In genomic region chr6:84282566-84282965, GRCh38 we compare ENCODE assay signal across 19 cellular contexts. TPM values are rescaled to one million over a fixed set of nuclear protein-coding genes. Genes with fewer than 3 reads are reported as not detected.
DNase-seq lines count a peak whose midpoint lies in the region; ATAC-seq, FAIRE-seq and TF ChIP-seq lines count a peak whose summit lies in the region.
"Had no signal": no experiment of that assay in that cellular context is flagged by ENCODE, and none has a peak within 500 bp of the region (broad histone marks: within the 10 kb centered on the region; RNA-seq: fewer than 3 reads in every experiment).

No MANE protein-coding gene starts in this region.

- H3K36me3 ChIP-seq in astrocyte (ENCODE audit: insufficient read depth, low read length) (no peaks in the 10 kb centered on the region), lower lobe of right lung (no peaks in the 10 kb centered on the region)
- H3K36me3 ChIP-seq: BLaER1 treated with 17β-estradiol and CSF1 and Interleukin-3, amounts not matched to agents 10 nM and 100 nM had no signal

- H3K27ac ChIP-seq in astrocyte (ENCODE audit: low read depth, low read length) (no peak overlapping the region), lower lobe of right lung (no peak overlapping the region)
- H3K27ac ChIP-seq: BLaER1 treated with 17β-estradiol and CSF1 and Interleukin-3, amounts not matched to agents 10 nM and 100 nM had no signal

- H3K4me1 ChIP-seq in astrocyte (ENCODE audit: insufficient read depth, low read length) = peaks cover 4% of the 10 kb centered on the region
- H3K4me1 ChIP-seq in lower lobe of right lung = peaks cover 3% of the 10 kb centered on the region

- no peaks in the 10 kb centered on the region for H4K20me1 ChIP-seq in astrocyte (ENCODE audit: insufficient read depth, low read length)
- H4K20me1 ChIP-seq: BLaER1 treated with 17β-estradiol and CSF1 and Interleukin-3, amounts not matched to agents 10 nM and 100 nM had no signal

- H3K27me3 ChIP-seq in astrocyte (ENCODE audit: insufficient read depth, low read length) (no peaks in the 10 kb centered on the region), lower lobe of right lung (ENCODE audit: low read depth) (no peaks in the 10 kb centered on the region)
- H3K27me3 ChIP-seq: BLaER1 treated with 17β-estradiol and CSF1 and Interleukin-3, amounts not matched to agents 10 nM and 100 nM had no signal

- peak overlapping the region; percentile 58 for H3K4me2 ChIP-seq in astrocyte (ENCODE audit: low read length)
- H3K4me2 ChIP-seq: BLaER1 treated with 17β-estradiol and CSF1 and Interleukin-3, amounts not matched to agents 10 nM and 100 nM had no signal

- TF ChIP-seq CTCF in astrocyte (IDR thresholded peaks at IDR 0.05; ENCODE audit: insufficient read depth, low read depth, low read length) (no peak), lower lobe of right lung (IDR thresholded peaks at IDR 0.05) (no peak), GM13976 (IDR thresholded peaks at IDR 0.05; ENCODE audit: borderline replicate concordance, control extremely low read depth, extremely low read depth, insufficient read depth, missing control alignments) (no peak)

- H3K4me3 Mint-ChIP-seq in astrocyte (ENCODE audit: unreplicated experiment) = no peak overlapping the region
- H3K4me3 Mint-ChIP-seq: activated T-helper 17 cell treated with anti-CD3 and anti-CD28 coated beads, Interleukin-2, amount 50 U/mL, for 72 hours; memory B cell; stimulated activated memory B cell treated with anti-CD40 and anti-IgM and Interleukin-4, amounts not matched to agents 10 μg/mL and 1 μg/mL and 100 μg/mL, for 72 hours had no signal

- H2AFZ ChIP-seq in astrocyte (ENCODE audit: low read depth, low read length) = peak overlapping the region; percentile 54

- no peak for TF ChIP-seq RAD21 in Ishikawa (IDR thresholded peaks at IDR 0.05; ENCODE audit: low read depth)

- FAIRE-seq in astrocyte (lab: Jason Lieb, UNC) = no peak
- FAIRE-seq: G401.6 had no signal

- H3K9me3 ChIP-seq in astrocyte (ENCODE audit: insufficient read depth, low read depth, low read length) (no peaks in the 10 kb centered on the region), lower lobe of right lung (no peaks in the 10 kb centered on the region)
- H3K9me3 ChIP-seq: BLaER1 treated with 17β-estradiol and CSF1 and Interleukin-3, amounts not matched to agents 10 nM and 100 nM had no signal

- no peak overlapping the region for H3K9ac ChIP-seq in astrocyte (ENCODE audit: low read length)
- H3K9ac ChIP-seq: BLaER1 treated with 17β-estradiol and CSF1 and Interleukin-3, amounts not matched to agents 10 nM and 100 nM had no signal

- H3K9me3 Mint-ChIP-seq in astrocyte (ENCODE audit: unreplicated experiment) = no peaks in the 10 kb centered on the region
- H3K9me3 Mint-ChIP-seq: activated T-helper 17 cell treated with anti-CD3 and anti-CD28 coated beads, Interleukin-2, amount 50 U/mL, for 72 hours; stimulated activated memory B cell treated with anti-CD40 and anti-IgM and Interleukin-4, amounts not matched to agents 10 μg/mL and 1 μg/mL and 100 μg/mL, for 72 hours had no signal

- H3K4me1 Mint-ChIP-seq in astrocyte (ENCODE audit: low read depth, unreplicated experiment) = peaks cover 9% of the 10 kb centered on the region
- H3K4me1 Mint-ChIP-seq: activated T-helper 17 cell treated with anti-CD3 and anti-CD28 coated beads, Interleukin-2, amount 50 U/mL, for 72 hours; memory B cell; stimulated activated memory B cell treated with anti-CD40 and anti-IgM and Interleukin-4, amounts not matched to agents 10 μg/mL and 1 μg/mL and 100 μg/mL, for 72 hours had no signal

- ATAC-seq in lower lobe of right lung (peak; percentile 50 to 51), esophagus mucosa (no peak)
- ATAC-seq: activated T-helper 17 cell treated with anti-CD3 and anti-CD28 coated beads, Interleukin-2, amount 50 U/mL, for 72 hours; HCT116; stimulated activated memory B cell treated with anti-CD40 and anti-IgM and Interleukin-4, amounts not matched to agents 10 μg/mL and 1 μg/mL and 100 μg/mL, for 72 hours had no signal

- H3K36me3 Mint-ChIP-seq in astrocyte (ENCODE audit: low read depth, unreplicated experiment) = no peaks in the 10 kb centered on the region
- H3K36me3 Mint-ChIP-seq: memory B cell; stimulated activated memory B cell treated with anti-CD40 and anti-IgM and Interleukin-4, amounts not matched to agents 10 μg/mL and 1 μg/mL and 100 μg/mL, for 72 hours had no signal

- H3K27me3 Mint-ChIP-seq in astrocyte (ENCODE audit: low read depth, unreplicated experiment) = no peaks in the 10 kb centered on the region

- in situ Hi-C loops in GM13976 (cut with MboI; ENCODE audit: low sequenced_read_pairs, unreplicated experiment) = no loop called here

- H3K4me3 ChIP-seq in astrocyte (ENCODE audit: insufficient read depth, low read depth, low read length) = no peak overlapping the region
- no peak overlapping the region for H3K4me3 ChIP-seq in lower lobe of right lung
- H3K4me3 ChIP-seq: BLaER1 treated with 17β-estradiol and CSF1 and Interleukin-3, amounts not matched to agents 10 nM and 100 nM had no signal

- DNase-seq in COLO829 (ENCODE audit: low spot score) (peak; percentile 27), astrocyte (ENCODE audit: low read depth) (peak; percentile 79), lower lobe of right lung (peak; percentile 50), kidney tubule cell (ENCODE audit: low spot score) (no peak), GM13976 (ENCODE audit: low spot score) (no peak), NCI-H82 treated with DMSO at 0.1 percent for 48 hours (lab: John Stamatoyannopoulos, UW; ENCODE audit: unreplicated experiment) (no peak)
- DNase-seq: activated CD4-positive, alpha-beta T cell treated with anti-CD3 and anti-CD28 coated beads for 48 hours; anterior cingulate cortex; NCI-H187; nucleus accumbens; SW 1271 had no signal

- intact Hi-C loops in lower lobe of right lung (cut with DNase I) = no loop called here

- H3K79me2 ChIP-seq in astrocyte (ENCODE audit: insufficient read depth, low read length) = no peaks in the 10 kb centered on the region

- no peak overlapping the region for H3K27ac Mint-ChIP-seq in astrocyte (ENCODE audit: unreplicated experiment)
- H3K27ac Mint-ChIP-seq: activated T-helper 17 cell treated with anti-CD3 and anti-CD28 coated beads, Interleukin-2, amount 50 U/mL, for 72 hours; memory B cell; stimulated activated memory B cell treated with anti-CD40 and anti-IgM and Interleukin-4, amounts not matched to agents 10 μg/mL and 1 μg/mL and 100 μg/mL, for 72 hours had no signal

- TF ChIP-seq EP300 in Ishikawa (IDR thresholded peaks at IDR 0.05; ENCODE audit: borderline replicate concordance) = no peak

TF ChIP-seq in Ishikawa, 13 proteins besides CTCF, POLR2A, EP300 and RAD21:
- TF ChIP-seq MAX (IDR thresholded peaks at IDR 0.05) (no peak), TEAD4 (IDR thresholded peaks at IDR 0.05) (no peak), NFIC (IDR thresholded peaks at IDR 0.05) (peak; percentile 27; the same call in 1 of the 2 replicates), ZBTB7A (IDR thresholded peaks at IDR 0.05; ENCODE audit: low read depth) (no peak)

RNA-seq across cellular contexts. Expression of gene CEP162, which starts 55.1 kb away (rescaled TPM):
- 6.3 and 6.9 TPM in 2 replicates for total RNA-seq in astrocyte
- 12.1 TPM for total RNA-seq in lower lobe of right lung
- 4.5 TPM for total RNA-seq in esophagus mucosa

Comparison
In these comparisons a context has a peak if more than half of its experiments do, and no peak if none do; other contexts are left out.
1. DNase-seq: peak in COLO829 (single experiment), astrocyte (single experiment) and lower lobe of right lung (single experiment); none in kidney tubule cell (single experiment), GM13976 (single experiment) and NCI-H82 treated with DMSO at 0.1 percent for 48 hours (single experiment).